1 cellular context compared by ENCODE assay signal in genomic region chr7:17043012-17043877, GRCh38.
TF ChIP-seq lines count a peak whose summit lies in the region.

No MANE protein-coding gene starts in this region.

TF ChIP-seq in IMR-90, 13 proteins besides CTCF, POLR2A, EP300 and RAD21:
- no peak for TF ChIP-seq USF2 (IDR thresholded peaks at IDR 0.05; ENCODE audit: low read depth, low read length)
- peak; percentile 21; the same call in 1 of the 2 replicates for TF ChIP-seq MAFK (IDR thresholded peaks at IDR 0.05; ENCODE audit: low read depth, low read length)
- no peak for TF ChIP-seq MXI1 (IDR thresholded peaks at IDR 0.05; ENCODE audit: borderline replicate concordance, low read depth, low read length)
- TF ChIP-seq MAZ (IDR thresholded peaks at IDR 0.05; ENCODE audit: borderline replicate concordance, low read depth, low read length) = no peak
- TF ChIP-seq NFE2L2 (IDR thresholded peaks at IDR 0.05; ENCODE audit: low read depth, low read length) = peak; percentile 88
- peak; percentile 76 for TF ChIP-seq CEBPB (IDR thresholded peaks at IDR 0.05; ENCODE audit: low read depth, low read length)
- TF ChIP-seq FOS (IDR thresholded peaks at IDR 0.05; ENCODE audit: low read depth, low read length) = no peak
- no peak for TF ChIP-seq SMC3 (IDR thresholded peaks at IDR 0.05; ENCODE audit: low read depth, low read length)
- TF ChIP-seq RCOR1 (IDR thresholded peaks at IDR 0.05; ENCODE audit: insufficient replicate concordance, low read length) = no peak
- no peak for TF ChIP-seq ELK1 (IDR thresholded peaks at IDR 0.05; ENCODE audit: borderline replicate concordance, low read depth, low read length)
- TF ChIP-seq BHLHE40 (IDR thresholded peaks at IDR 0.05; ENCODE audit: low read depth, low read length) = no peak
- no peak for TF ChIP-seq CHD1 (IDR thresholded peaks at IDR 0.05; ENCODE audit: low read depth, low read length)
TF ChIP-seq in IMR-90: peak in this region for 3.
